In genomic region chr19:34601071-34601470, GRCh38 we compare ENCODE assay signal across 23 cellular contexts.
"Had no signal": no experiment of that assay in that cellular context is flagged by ENCODE, and none has a peak within 500 bp of the region (broad histone marks: within the 10 kb centered on the region; RNA-seq: fewer than 3 reads in every experiment).

No MANE protein-coding gene starts in this region.

- H3K27me3 ChIP-seq: colonic mucosa, dorsolateral prefrontal cortex, esophagus muscularis mucosa, esophagus squamous epithelium, foreskin keratinocyte, gastrocnemius medialis, gastroesophageal sphincter, heart right ventricle had no signal

- H3K9me3 ChIP-seq: colonic mucosa had no signal

- DNase-seq: colonic mucosa; cortex of kidney; dermis blood vessel endothelial cell; dorsolateral prefrontal cortex; effector CD4-positive, alpha-beta T cell; effector CD8-positive, alpha-beta T cell; effector memory CD4-positive, alpha-beta T cell; effector memory CD8-positive, alpha-beta T cell; endodermal cell; erythroblast; esophagus squamous epithelium; foreskin fibroblast; foreskin keratinocyte; foreskin melanocyte; gastrocnemius medialis; glutamatergic neuron; head of caudate nucleus; heart right ventricle had no signal

- H3K4me1 ChIP-seq: colonic mucosa, esophagus muscularis mucosa, foreskin keratinocyte, gastrocnemius medialis, gastroesophageal sphincter had no signal

- H3K36me3 ChIP-seq: colonic mucosa, esophagus muscularis mucosa, esophagus squamous epithelium, gastrocnemius medialis, gastroesophageal sphincter, heart right ventricle had no signal

- H3K4me3 ChIP-seq: colonic mucosa, coronary artery, dorsolateral prefrontal cortex, esophagus muscularis mucosa, esophagus squamous epithelium, gastrocnemius medialis, gastroesophageal sphincter, heart right ventricle had no signal

- H3K27ac ChIP-seq: colonic mucosa, coronary artery, dorsolateral prefrontal cortex, epithelial cell of prostate, esophagus muscularis mucosa, esophagus squamous epithelium, foreskin keratinocyte, gastrocnemius medialis, gastroesophageal sphincter, heart right ventricle had no signal

- ATAC-seq: effector memory CD8-positive, alpha-beta T cell; esophagus mucosa; foreskin keratinocyte; gastrocnemius medialis; gastroesophageal sphincter had no signal
